In genomic region chr17:35338230-35338629, GRCh38 we compare ENCODE assay signal across 9 cellular contexts. TPM values are rescaled to one million over a fixed set of nuclear protein-coding genes. Genes with fewer than 3 reads are reported as not detected.
"Had no signal": no experiment of that assay in that cellular context is flagged by ENCODE, and none has a peak within 500 bp of the region (broad histone marks: within the 10 kb centered on the region; RNA-seq: fewer than 3 reads in every experiment).

No MANE protein-coding gene starts in this region.

- ATAC-seq: GM12878 had no signal

- FAIRE-seq: G401.6, GM12878, GM12891, GM12892, GM18507, GM19239 had no signal

- H3K4me3 ChIP-seq: GM12878 had no signal

- DNase-seq: GDM1, GF-D8 had no signal

RNA-seq across cellular contexts. Expression of gene SLFN11, which starts 35.2 kb away (rescaled TPM):
- total RNA-seq: G401 had no signal
